In genomic region chr20:10929023-10929422, GRCh38 we compare ENCODE assay signal across 17 cellular contexts.
DNase-seq lines count a peak whose midpoint lies in the region; ATAC-seq and TF ChIP-seq lines count a peak whose summit lies in the region.
"Had no signal": no experiment of that assay in that cellular context is flagged by ENCODE, and none has a peak within 500 bp of the region (broad histone marks: within the 10 kb centered on the region; RNA-seq: fewer than 3 reads in every experiment).

No MANE protein-coding gene starts in this region.

- ATAC-seq in sciatic nerve, result peak; percentile 52
- ATAC-seq in HG03378 (IDR thresholded peaks at IDR 0.05; ENCODE audit: unreplicated experiment), result no peak
- ATAC-seq in HG03135 (IDR thresholded peaks at IDR 0.05; ENCODE audit: unreplicated experiment), result no peak
- no peak for ATAC-seq in GM21825 (IDR thresholded peaks at IDR 0.05; ENCODE audit: unreplicated experiment)
- ATAC-seq: HepG2 had no signal

- H3K4me3 ChIP-seq in fibroblast of the aortic adventitia (ENCODE audit: low read depth, low read length), result no peak overlapping the region

- no peak for TF ChIP-seq CTCF in fibroblast of the aortic adventitia (IDR thresholded peaks at IDR 0.05; ENCODE audit: insufficient read depth, low read length)

- DNase-seq in EL (peak; percentile 17), OCI-M1 (lab: John Stamatoyannopoulos, UW) (peak; percentile 6), fibroblast of the aortic adventitia (ENCODE audit: low read depth) (peak; percentile 23), sciatic nerve (ENCODE audit: low spot score) (no peak), SW480 (ENCODE audit: low spot score) (no peak)
- DNase-seq: BE2C; CD4-positive, alpha-beta memory T cell; DND-41; NCI-H1105 treated with DMSO at 0.1 percent for 48 hours; NCI-H187 treated with DMSO at 0.1 percent for 48 hours; NCI-H2171 treated with DMSO at 0.1 percent for 48 hours; NCI-H774; SIG-M5 had no signal

- intact Hi-C loops in sciatic nerve (cut with DNase I), result no loop called here

Comparison
In these comparisons a context has a peak if more than half of its experiments do, and no peak if none do; other contexts are left out.
1. DNase-seq: peak in EL (single experiment), OCI-M1 (single experiment) and fibroblast of the aortic adventitia (single experiment); none in sciatic nerve (single experiment) and SW480 (single experiment).